25 cellular contexts compared by ENCODE assay signal in genomic region chr22:49243335-49243734, GRCh38.
DNase-seq lines count a peak whose midpoint lies in the region; ATAC-seq and TF ChIP-seq lines count a peak whose summit lies in the region.
"Had no signal": no experiment of that assay in that cellular context is flagged by ENCODE, and none has a peak within 500 bp of the region (broad histone marks: within the 10 kb centered on the region; RNA-seq: fewer than 3 reads in every experiment).

No MANE protein-coding gene starts in this region.

- DNase-seq in cardiac septum (ENCODE audit: low spot score) (peak; percentile 63), left cardiac atrium (no peak), glutamatergic neuron (no peak), neural progenitor cell (ENCODE audit: low spot score) (no peak), activated gamma-delta T cell treated with Interleukin-2 at 50 U/mL for 16 hours (no peak)
- DNase-seq: AML-193; CD4-positive, alpha-beta T cell; DMS53; GM23248; HFFc6; NCI-H1048; NCI-H1417; NCI-H1694; NCI-H2081; NCI-H2227 treated with DMSO at 0.1 percent for 48 hours; NCI-H526 treated with DMSO at 0.1 percent for 48 hours; PC-9; SJCRH30 had no signal

- H3K4me3 Mint-ChIP-seq in glutamatergic neuron (ENCODE audit: unreplicated experiment) (no peak overlapping the region), neural progenitor cell (no peak overlapping the region)
- no peak overlapping the region for H3K4me3 Mint-ChIP-seq in stimulated activated memory B cell treated with anti-CD40 and anti-IgM and Interleukin-4, amounts not matched to agents 10 μg/mL and 1 μg/mL and 100 μg/mL, for 72 hours
- H3K4me3 Mint-ChIP-seq: CD4-positive, alpha-beta T cell; HFFc6 had no signal

- no peaks in the 10 kb centered on the region for H3F3A ChIP-seq in neural progenitor cell (ENCODE audit: low read depth)

- H3K27ac ChIP-seq in neural progenitor cell = no peak overlapping the region
- H3K27ac ChIP-seq: A549; BLaER1 treated with 17β-estradiol and CSF1 and Interleukin-3, amounts not matched to agents 10 nM and 100 nM; GM23248; KMS-11; PC-9; SJCRH30 had no signal

- H3K36me3 ChIP-seq in neural progenitor cell = no peaks in the 10 kb centered on the region
- H3K36me3 ChIP-seq: BLaER1 treated with 17β-estradiol and CSF1 and Interleukin-3, amounts not matched to agents 10 nM and 100 nM; SJCRH30 had no signal

- H3K4me1 Mint-ChIP-seq in glutamatergic neuron (ENCODE audit: low read depth, unreplicated experiment) (no peaks in the 10 kb centered on the region), neural progenitor cell (no peaks in the 10 kb centered on the region)
- no peaks in the 10 kb centered on the region for H3K4me1 Mint-ChIP-seq in stimulated activated memory B cell treated with anti-CD40 and anti-IgM and Interleukin-4, amounts not matched to agents 10 μg/mL and 1 μg/mL and 100 μg/mL, for 72 hours
- H3K4me1 Mint-ChIP-seq: IgD-negative memory B cell had no signal

- peaks cover 7% of the 10 kb centered on the region for H3K27me3 Mint-ChIP-seq in glutamatergic neuron (ENCODE audit: unreplicated experiment)
- H3K27me3 Mint-ChIP-seq in neural progenitor cell (ENCODE audit: insufficient read depth, low read depth) = peaks cover 13% of the 10 kb centered on the region
- no peaks in the 10 kb centered on the region for H3K27me3 Mint-ChIP-seq in stimulated activated memory B cell treated with anti-CD40 and anti-IgM and Interleukin-4, amounts not matched to agents 10 μg/mL and 1 μg/mL and 100 μg/mL, for 72 hours

- H3K27me3 ChIP-seq in neural progenitor cell = no peaks in the 10 kb centered on the region

- intact Hi-C loops in cardiac septum (cut with DNase I) (no loop called here), left cardiac atrium (cut with DNase I) (no loop called here)

- no peaks in the 10 kb centered on the region for H3K9me3 ChIP-seq in neural progenitor cell (ENCODE audit: low read depth)
- H3K9me3 ChIP-seq: A549; BLaER1 treated with 17β-estradiol and CSF1 and Interleukin-3, amounts not matched to agents 10 nM and 100 nM; SJCRH30 had no signal

- TF ChIP-seq CTCF in glutamatergic neuron (IDR thresholded peaks at IDR 0.05; ENCODE audit: partially characterized antibody, unreplicated experiment) (no peak), neural progenitor cell (IDR thresholded peaks at IDR 0.05) (no peak)

- no peak overlapping the region for H3K9ac ChIP-seq in neural progenitor cell
- H3K9ac ChIP-seq: BLaER1 treated with 17β-estradiol and CSF1 and Interleukin-3, amounts not matched to agents 10 nM and 100 nM; GM23248; KMS-11 had no signal

- no peaks in the 10 kb centered on the region for H3K79me2 ChIP-seq in neural progenitor cell (ENCODE audit: low read depth)

- H3K4me3 ChIP-seq in neural progenitor cell = no peak overlapping the region
- H3K4me3 ChIP-seq: A549; BLaER1 treated with 17β-estradiol and CSF1 and Interleukin-3, amounts not matched to agents 10 nM and 100 nM; GM23248; PC-9; SJCRH30 had no signal

- H4K20me1 ChIP-seq in neural progenitor cell (ENCODE audit: low read depth) = no peaks in the 10 kb centered on the region

- peak overlapping the region; percentile 4 for H3K27ac Mint-ChIP-seq in glutamatergic neuron (ENCODE audit: unreplicated experiment)
- peak overlapping the region; percentile 19 for H3K27ac Mint-ChIP-seq in neural progenitor cell
- H3K27ac Mint-ChIP-seq in stimulated activated memory B cell treated with anti-CD40 and anti-IgM and Interleukin-4, amounts not matched to agents 10 μg/mL and 1 μg/mL and 100 μg/mL, for 72 hours = no peak overlapping the region
- H3K27ac Mint-ChIP-seq: CD4-positive, alpha-beta T cell; HFFc6; IgD-negative memory B cell had no signal

- H3K9me3 Mint-ChIP-seq in glutamatergic neuron (ENCODE audit: unreplicated experiment) = peaks cover 24% of the 10 kb centered on the region
- peaks cover 7% of the 10 kb centered on the region for H3K9me3 Mint-ChIP-seq in neural progenitor cell
- peaks cover 8% of the 10 kb centered on the region for H3K9me3 Mint-ChIP-seq in stimulated activated memory B cell treated with anti-CD40 and anti-IgM and Interleukin-4, amounts not matched to agents 10 μg/mL and 1 μg/mL and 100 μg/mL, for 72 hours
- H3K9me3 Mint-ChIP-seq: CD4-positive, alpha-beta T cell had no signal

- no peak overlapping the region for H3K4me2 ChIP-seq in neural progenitor cell
- H3K4me2 ChIP-seq: A549; BLaER1 treated with 17β-estradiol and CSF1 and Interleukin-3, amounts not matched to agents 10 nM and 100 nM; KMS-11; PC-9 had no signal

- no peak overlapping the region for H2AFZ ChIP-seq in neural progenitor cell (replicated peaks)
- H2AFZ ChIP-seq: GM23248, PC-9 had no signal

- no peak for ATAC-seq in left cardiac atrium
- no peak for ATAC-seq in stimulated activated memory B cell treated with anti-CD40 and anti-IgM and Interleukin-4, amounts not matched to agents 10 μg/mL and 1 μg/mL and 100 μg/mL, for 72 hours
- ATAC-seq in HG03135 (IDR thresholded peaks at IDR 0.05; ENCODE audit: unreplicated experiment) = no peak
- ATAC-seq: A549, Right ventricle myocardium inferior had no signal

- H3K4me1 ChIP-seq in neural progenitor cell = no peaks in the 10 kb centered on the region
- H3K4me1 ChIP-seq: A549; BLaER1 treated with 17β-estradiol and CSF1 and Interleukin-3, amounts not matched to agents 10 nM and 100 nM; SJCRH30 had no signal

- H3K36me3 Mint-ChIP-seq in glutamatergic neuron (ENCODE audit: unreplicated experiment) (peaks cover 11% of the 10 kb centered on the region), neural progenitor cell (no peaks in the 10 kb centered on the region)
- no peaks in the 10 kb centered on the region for H3K36me3 Mint-ChIP-seq in stimulated activated memory B cell treated with anti-CD40 and anti-IgM and Interleukin-4, amounts not matched to agents 10 μg/mL and 1 μg/mL and 100 μg/mL, for 72 hours
- H3K36me3 Mint-ChIP-seq: IgD-negative memory B cell had no signal
